ENCODE assay signal across 28 cellular contexts in the genomic region with DNA sequence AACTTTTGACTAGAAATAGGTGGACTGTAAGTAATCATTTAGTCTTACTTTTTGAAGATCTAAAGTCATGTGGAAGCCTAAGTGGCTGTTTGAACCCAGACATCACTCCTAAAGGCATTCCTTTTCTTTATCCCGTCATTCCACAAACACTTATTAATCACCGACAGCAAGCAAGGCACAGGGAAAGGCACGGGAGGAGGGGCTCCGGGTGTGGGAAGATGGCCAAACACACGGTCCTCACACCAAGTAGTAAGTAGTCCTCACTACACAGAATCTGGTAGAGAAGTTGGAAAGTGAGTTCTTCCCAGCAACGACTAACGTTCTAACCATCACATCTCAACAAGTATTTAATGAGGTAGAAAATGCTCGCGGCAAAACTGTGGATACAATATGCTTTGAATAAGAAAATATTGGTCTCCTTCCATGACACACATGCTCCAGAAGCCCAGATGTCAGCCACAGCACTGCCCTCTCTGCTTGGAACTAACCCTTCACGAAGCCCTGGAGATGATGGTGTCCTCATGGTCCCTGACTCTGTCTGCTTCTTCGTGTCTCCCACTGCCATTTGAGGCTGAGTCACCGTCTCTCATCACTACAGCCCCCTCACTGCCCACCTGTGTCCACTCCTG.
"Had no signal": no experiment of that assay in that cellular context is flagged by ENCODE, and none has a peak within 500 bp of the region (broad histone marks: within the 10 kb centered on the region; RNA-seq: fewer than 3 reads in every experiment).

No MANE protein-coding gene starts in this region.

- H3K4me1 ChIP-seq: ascending aorta, breast epithelium, gastroesophageal sphincter, right atrium auricular region had no signal

- H3K4me3 ChIP-seq: ascending aorta, breast epithelium, gastroesophageal sphincter, ovary, prostate gland, right atrium auricular region had no signal

- H3K4me3 Mint-ChIP-seq: activated B cell treated with CpG ODN at 0.5 μM for 24 hours; activated CD4-positive, alpha-beta T cell treated with anti-CD3 and anti-CD28 coated beads for 36 hours; activated naive CD8-positive, alpha-beta T cell; activated T-cell treated with anti-CD3 and anti-CD28 coated beads, Interleukin-2, amount 50 U/mL, for 4 hours; central memory CD8-positive, alpha-beta T cell; nephron had no signal

- H3K36me3 Mint-ChIP-seq: activated naive CD8-positive, alpha-beta T cell had no signal

- ATAC-seq: activated CD4-positive, alpha-beta T cell treated with anti-CD3 and anti-CD28 coated beads for 36 hours; activated T-cell treated with anti-CD3 and anti-CD28 coated beads, Interleukin-2, amount 50 U/mL, for 4 hours; esophagus mucosa; gastroesophageal sphincter; stimulated activated naive CD8-positive, alpha-beta T cell treated with anti-CD3 and anti-CD28 coated beads, Interleukin-15, Interleukin-2, amounts not matched to agents 100 U/mL and 50 U/mL, for 24 hours had no signal

- DNase-seq: activated B cell treated with CpG ODN at 0.5 μM for 24 hours; activated CD4-positive, alpha-beta T cell treated with anti-CD3 and anti-CD28 coated beads for 36 hours; activated CD4-positive, alpha-beta T cell treated with anti-CD3 and anti-CD28 coated beads, Interleukin-2, amount 50 U/mL, for 48 hours; activated CD8-positive, alpha-beta memory T cell treated with anti-CD3 and anti-CD28 coated beads, Interleukin-2, amount 50 U/mL, for 48 hours; activated naive CD4-positive, alpha-beta T cell; activated T-cell treated with anti-CD3 and anti-CD28 coated beads, Interleukin-2, amount 50 U/mL, for 4 hours; effector memory CD4-positive, alpha-beta T cell; head of caudate nucleus; left cardiac atrium; ovary; stimulated activated CD4-positive, alpha-beta T cell treated with anti-CD3 and anti-CD28 coated beads, Interleukin-12 subunit alpha, Interleukin-12 subunit beta, amount 100 ng/mL, for 4 hours; stimulated activated CD4-positive, alpha-beta T cell treated with anti-CD3 and anti-CD28 coated beads, Interleukin-4, amount 100 ng/mL, for 4 hours; stimulated activated naive CD8-positive, alpha-beta T cell treated with anti-CD3 and anti-CD28 coated beads, Interleukin-15, Interleukin-2, amounts not matched to agents 100 U/mL and 50 U/mL, for 24 hours; T1000 had no signal

- H3K27ac Mint-ChIP-seq: activated B cell treated with CpG ODN at 0.5 μM for 24 hours; activated CD4-positive, alpha-beta T cell treated with anti-CD3 and anti-CD28 coated beads for 36 hours; activated naive CD8-positive, alpha-beta T cell; activated T-helper 2 cell treated with anti-CD3 and anti-CD28 coated beads, Interferon-gamma antibody, Interleukin-2, Interleukin-4, amounts not matched to agents 10 μg/mL and 5 μg/mL and 100 μg/mL, durations not matched to agents 14 hours and 24 hours and 36 hours had no signal

- H3K4me1 Mint-ChIP-seq: activated CD4-positive, alpha-beta T cell treated with anti-CD3 and anti-CD28 coated beads for 36 hours; central memory CD8-positive, alpha-beta T cell had no signal

- H3K9me3 Mint-ChIP-seq: activated B cell treated with CpG ODN at 0.5 μM for 24 hours; activated T-cell treated with anti-CD3 and anti-CD28 coated beads, Interleukin-2, amount 50 U/mL, for 4 hours; activated T-helper 2 cell treated with anti-CD3 and anti-CD28 coated beads, Interferon-gamma antibody, Interleukin-2, Interleukin-4, amounts not matched to agents 10 μg/mL and 5 μg/mL and 100 μg/mL, durations not matched to agents 14 hours and 24 hours and 36 hours; central memory CD8-positive, alpha-beta T cell; nephron had no signal

- H3K27me3 Mint-ChIP-seq: activated naive CD8-positive, alpha-beta T cell had no signal

- H3K27me3 ChIP-seq: adrenal gland, ascending aorta, breast epithelium, gastroesophageal sphincter, ovary, right atrium auricular region had no signal

- H3K36me3 ChIP-seq: adrenal gland, ascending aorta, breast epithelium, gastroesophageal sphincter, neutrophil, ovary, prostate gland, right atrium auricular region had no signal

- FAIRE-seq: colon, islet of Langerhans had no signal

- H3K27ac ChIP-seq: ascending aorta, breast epithelium, gastroesophageal sphincter, neutrophil, ovary, prostate gland, right atrium auricular region had no signal

- H3K9me3 ChIP-seq: adrenal gland, ascending aorta, breast epithelium, gastroesophageal sphincter, neutrophil, ovary, prostate gland, right atrium auricular region had no signal
